In the genomic region with DNA sequence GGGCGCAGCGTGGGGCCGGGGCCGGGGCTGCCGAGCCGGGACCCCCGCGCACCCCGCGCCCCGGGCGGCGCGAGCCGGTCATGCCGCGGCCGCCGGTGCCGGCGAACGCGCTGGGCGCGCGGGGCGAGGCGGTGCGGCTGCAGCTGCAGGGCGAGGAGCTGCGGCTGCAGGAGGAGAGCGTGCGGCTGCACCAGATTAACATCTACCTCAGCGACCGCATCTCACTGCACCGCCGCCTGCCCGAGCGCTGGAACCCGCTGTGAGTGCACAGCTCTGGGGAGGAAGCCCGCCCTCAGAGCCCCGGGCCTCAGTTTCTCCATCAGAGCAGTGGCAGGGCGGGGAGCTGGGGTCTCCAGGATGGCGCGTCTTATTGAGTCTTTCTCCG, we compare ENCODE assay signal across 8 cellular contexts. TPM values are rescaled to one million over a fixed set of nuclear protein-coding genes. Genes with fewer than 3 reads are reported as not detected.
DNase-seq lines count a peak whose midpoint lies in the region; ATAC-seq, FAIRE-seq and TF ChIP-seq lines count a peak whose summit lies in the region.

No MANE protein-coding gene starts in this region.

- RAD21 ChIA-PET in GM12878 (lab: Charles Lee; ENCODE audit: unreplicated experiment): no interaction called here

- CTCF ChIA-PET in GM12878 (lab: Yijun Ruan, JAX): interaction anchor here (1.2 to 2.0 kb wide), 2 partner anchors 12 to 32 kb away, joined by 3 to 4 read pairs; no protein-coding TSS in a partner anchor

- TF ChIP-seq EP300 in GM12878 (IDR thresholded peaks at IDR 0.05; ENCODE audit: borderline replicate concordance in 1 of 2, control insufficient read depth in 1 of 2, low read depth in 2 of 2, low read length in 2 of 2): no peak

- peak; percentile 50 for ATAC-seq in GM12878
- ATAC-seq in HG03571 (IDR thresholded peaks at IDR 0.05; ENCODE audit: unreplicated experiment): no peak

- no peak overlapping the region for H3K27ac ChIP-seq in GM12878 (ENCODE audit: control insufficient read depth, insufficient read depth)
- H3K27ac ChIP-seq in liver (ENCODE audit: low read depth in 1 of 2, low read length in 2 of 2): no peak overlapping the region
- no peak overlapping the region for H3K27ac ChIP-seq in testis

- H3K27me3 ChIP-seq in GM12878 (replicated peaks in 1 of 2; ENCODE audit: control insufficient read depth in 2 of 2, insufficient read depth in 2 of 2, low read length in 1 of 2): peaks cover 2 to 3% of the 10 kb centered on the region in 2 experiments
- peaks cover 0 to 12% (median 2%) of the 10 kb centered on the region in 4 donors for H3K27me3 ChIP-seq in liver (ENCODE audit: control insufficient read depth in 4 of 4, insufficient read depth in 4 of 4, low read length in 3 of 4)
- no peaks in the 10 kb centered on the region for H3K27me3 ChIP-seq in testis

- H3K4me3 ChIP-seq in GM12878: peak overlapping the region; percentile 68; the same call in 1 of the 2 replicates
- peak overlapping the region in 2 of 3 donors; percentile 24 to 70 for H3K4me3 ChIP-seq in liver (ENCODE audit: low read depth in 1 of 3, low read length in 3 of 3)
- H3K4me3 ChIP-seq in testis: peak overlapping the region; percentile 26 to 47

- H3K9me3 ChIP-seq in GM12878 (replicated peaks; ENCODE audit: control insufficient read depth, insufficient read depth, low read length) (no peaks in the 10 kb centered on the region), liver (ENCODE audit: control insufficient read depth in 4 of 4, low read length in 3 of 4) (no peaks in the 10 kb centered on the region), testis (no peaks in the 10 kb centered on the region)

- TF ChIP-seq RAD21 in GM12878 (IDR thresholded peaks at IDR 0.05; ENCODE audit: insufficient read depth, low read depth, low read length) (no peak), liver (IDR thresholded peaks at IDR 0.05) (no peak)

- peak overlapping the region; percentile 77 for H3K4me2 ChIP-seq in GM12878 (ENCODE audit: control insufficient read depth, insufficient read depth)

- H3K4me1 ChIP-seq in GM12878 (ENCODE audit: control insufficient read depth, insufficient read depth, low read length) (0 out of 2 replicates have a peak, but pooled peaks cover 4% of the 10 kb centered on the region), liver (ENCODE audit: control insufficient read depth in 4 of 4, insufficient read depth in 4 of 4, low read length in 3 of 4) (peaks cover 3 to 6% (median 5%) of the 10 kb centered on the region in 4 donors), testis (no peaks in the 10 kb centered on the region)

- no peak for TF ChIP-seq POLR2A in GM12878 (IDR thresholded peaks at IDR 0.05; ENCODE audit: low read depth, low read length)
- TF ChIP-seq POLR2A in testis (IDR thresholded peaks at IDR 0.05): no peak

- peak; percentile 9 for DNase-seq in activated T-cell treated with anti-CD3 and anti-CD28 coated beads for 24 hours (ENCODE audit: low read depth)
- DNase-seq in activated T-cell treated with anti-CD3 and anti-CD28 coated beads, Interleukin-2, amount 50 U/mL, for 1 hour: no peak
- DNase-seq in NAMALWA (ENCODE audit: low spot score): peak; percentile 49
- DNase-seq in GM12878 (ENCODE audit: low read depth, low spot score): no peak
- DNase-seq in testis: no peak
- DNase-seq in NOMO-1 (lab: John Stamatoyannopoulos, UW; ENCODE audit: unreplicated experiment in 2 of 2): no peak

- peak overlapping the region; percentile 39; the same call in 1 of the 2 replicates for H3K9ac ChIP-seq in GM12878 (ENCODE audit: control insufficient read depth, insufficient read depth, low read length)
- no peak overlapping the region for H3K9ac ChIP-seq in liver (ENCODE audit: low read depth in 1 of 2, low read length in 2 of 2)

- FAIRE-seq in GM12878 (lab: Jason Lieb, UNC): no peak

- BruUV-seq in GM12878 (replicated peaks; lab: Mats Ljungman, UMichigan): no TSS peak

- WGBS in GM12878 (ENCODE audit: insufficient coverage, insufficient replicate concordance, low lambda C conversion rate, missing lambda C conversion rate): 0% methylated on average over 26 of the region's 46 CpGs
- WGBS in liver: 3% methylated on average over 46 of the region's 46 CpGs
- 0 to 1% methylated on average over 9 to 39 of the region's 46 CpGs for WGBS in testis, 2 donors

- H3K36me3 ChIP-seq in GM12878 (ENCODE audit: control insufficient read depth in 2 of 2, insufficient read depth in 2 of 2, low read length in 1 of 2) (no peaks in the 10 kb centered on the region), liver (ENCODE audit: control insufficient read depth in 4 of 4, insufficient read depth in 3 of 4, low read depth in 1 of 4, low read length in 3 of 4) (no peaks in the 10 kb centered on the region), testis (ENCODE audit: low read depth, missing control alignments) (no peaks in the 10 kb centered on the region)

- H3K79me2 ChIP-seq in GM12878 (ENCODE audit: control insufficient read depth, insufficient read depth, low read length): no peaks in the 10 kb centered on the region

- POLR2A ChIA-PET in GM12878 (lab: Charles Lee): no interaction called here

- intact Hi-C loops in GM12878 (cut with micrococcal nuclease; ENCODE audit: unreplicated experiment) (no loop called here), testis (cut with DNase I; ENCODE audit: low total_unique reads) (no loop called here)

- H2AFZ ChIP-seq in GM12878 (ENCODE audit: control insufficient read depth, low read depth, low read length): peak overlapping the region; percentile 69; the same call in 1 of the 2 replicates

- no peak for TF ChIP-seq CTCF in GM12878 (IDR thresholded peaks at IDR 0.05 in 2 of 3, conservative IDR thresholded peaks at IDR 0.05 in 1 of 3; ENCODE audit: control insufficient read depth in 2 of 3, extremely low read depth in 1 of 3, insufficient read depth in 1 of 3, low read depth in 3 of 3, low read length in 3 of 3)
- TF ChIP-seq CTCF in liver (IDR thresholded peaks at IDR 0.05; ENCODE audit: low read depth, low read length, missing input control): no peak
- no peak for TF ChIP-seq CTCF in testis (IDR thresholded peaks at IDR 0.05)

- no peaks in the 10 kb centered on the region for H4K20me1 ChIP-seq in GM12878 (ENCODE audit: control insufficient read depth, insufficient read depth)

- SMC1A ChIA-PET in GM12878 (lab: Charles Lee; ENCODE audit: uncharacterized antibody, unreplicated experiment): no interaction called here

- in situ Hi-C loops in GM12878 (cut with MboI): no loop called here

TF ChIP-seq in GM12878, 131 proteins besides CTCF, POLR2A, EP300 and RAD21 (continues in another document):
- TF ChIP-seq IKZF1 (conservative IDR thresholded peaks at IDR 0.05): no peak
- no peak for TF ChIP-seq HCFC1 (IDR thresholded peaks at IDR 0.05; ENCODE audit: low read length)
- TF ChIP-seq MYB (IDR thresholded peaks at IDR 0.05; ENCODE audit: borderline replicate concordance, low read depth, low read length): no peak
- TF ChIP-seq YY1 (IDR thresholded peaks at IDR 0.05; ENCODE audit: low read depth, low read length): 0 out of 2 replicates have a peak, but pooled peaks have one; percentile 2

TF ChIP-seq in liver, 16 proteins besides CTCF, POLR2A, EP300 and RAD21 (continues in another document):
- TF ChIP-seq, protein P1, sequence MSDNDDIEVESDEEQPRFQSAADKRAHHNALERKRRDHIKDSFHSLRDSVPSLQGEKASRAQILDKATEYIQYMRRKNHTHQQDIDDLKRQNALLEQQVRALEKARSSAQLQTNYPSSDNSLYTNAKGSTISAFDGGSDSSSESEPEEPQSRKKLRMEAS (IDR thresholded peaks at IDR 0.05): no peak
- TF ChIP-seq YY1 (IDR thresholded peaks at IDR 0.05) (no peak), JUND (IDR thresholded peaks at IDR 0.05) (no peak)

RNA-seq across cellular contexts. Expression of a gene that starts 0.3 kb away (rescaled TPM):
- total RNA-seq in GM12878 (2013; cell fraction: nucleolus; rRNA removed): 8.1 and 10.0 TPM in 2 replicates
- 5.0 and 5.3 TPM in 2 replicates for total RNA-seq in GM12878 (2014; rRNA removed)
- 3.5 and 3.8 TPM in 2 replicates for total RNA-seq in GM12878 (2014; rRNA removed; fragmentation: Illumina TruSeq; extraction: Trizol)
- 4.0 and 4.4 TPM in 2 replicates for total RNA-seq in GM12878 (2021)
- 1.3 TPM for polyA plus RNA-seq in GM12878 (2011; ENCODE audit: low read depth)
- 2.3 and 3.1 TPM in 2 replicates for polyA plus RNA-seq in GM12878 (2011; rRNA removed)
- polyA plus RNA-seq in GM12878 (2011; cell fraction: cytosol; rRNA removed): 1.0 and 1.1 TPM in 2 replicates
- 3.0 and 4.4 TPM in 2 replicates for polyA plus RNA-seq in GM12878 (2011; cell fraction: nucleus; rRNA removed)
- 1.4 and 2.1 TPM in 2 replicates for polyA plus RNA-seq in GM12878 (2012)
- polyA plus RNA-seq in GM12878 (2014; fragmentation: Illumina TruSeq; extraction: Trizol): 4.3 and 5.8 TPM in 2 replicates
- polyA plus RNA-seq in GM12878 (2014; fragmentation: Nextera tagmentation; extraction: Ambion mirVana): 1 to 10 TPM; 1.6 to 2.6 TPM
- 4.6 and 5.0 TPM in 2 replicates for polyA plus RNA-seq in GM12878 (2014; rRNA removed)
- polyA plus RNA-seq in GM12878 (2016; fragmentation: Nextera tagmentation; extraction: Ambion mirVana): under 1 TPM; 0.13 to 0.56 TPM
- polyA minus RNA-seq in GM12878 (2011; rRNA and poly(A)+ RNA removed): 0.62 and 1.0 TPM in 2 replicates
- 1.7 TPM in 1 of 2 replicates, not detected in the other for polyA minus RNA-seq in GM12878 (2011; cell fraction: cytosol; rRNA and poly(A)+ RNA removed)
- polyA minus RNA-seq in GM12878 (2011; cell fraction: nucleus; rRNA and poly(A)+ RNA removed): 0.36 and 0.67 TPM in 2 replicates
- 1 to 10 TPM in 1 of 2 donors, under 1 TPM in 1; 0.25 to 1.4 TPM for total RNA-seq in liver
- polyA plus RNA-seq in liver: under 1 TPM in 1 of 2 donors, not detected in 1; 0.16 TPM
- 1 to 10 TPM; 6.9 to 8.0 TPM for total RNA-seq in testis
- 7.5 TPM for polyA plus RNA-seq in testis (ENCODE audit: insufficient read depth, low read depth, low replicate concordance)

RNA-seq across cellular contexts. Expression of a gene that starts 11.4 kb away (rescaled TPM):
- total RNA-seq in GM12878 (2013; cell fraction: nucleolus; rRNA removed): 6.1 and 9.1 TPM in 2 replicates
- total RNA-seq in GM12878 (2014; rRNA removed) (7.2 and 8.9 TPM in 2 replicates), GM12878 (2014; rRNA removed; fragmentation: Illumina TruSeq; extraction: Trizol) (6.4 and 8.0 TPM in 2 replicates), GM12878 (2021) (16.2 and 16.3 TPM in 2 replicates), liver (1 to 10 TPM; 1.9 to 6.3 TPM), testis (10 to 100 TPM; 24.2 to 33.6 TPM)
- 1.6 TPM for polyA plus RNA-seq in GM12878 (2011; ENCODE audit: low read depth)
- polyA plus RNA-seq in GM12878 (2011; rRNA removed) (3.4 and 5.1 TPM in 2 replicates), GM12878 (2014; fragmentation: Illumina TruSeq; extraction: Trizol) (6.6 and 7.0 TPM in 2 replicates), GM12878 (2014; fragmentation: Nextera tagmentation; extraction: Ambion mirVana) (1 to 10 TPM; 2.3 to 3.0 TPM), GM12878 (2014; rRNA removed) (11.0 and 11.1 TPM in 2 replicates), GM12878 (2016; fragmentation: Nextera tagmentation; extraction: Ambion mirVana) (1 to 10 TPM; 2.0 to 5.2 TPM), liver (1 to 10 TPM; 2.3 to 3.5 TPM), testis (ENCODE audit: insufficient read depth, low read depth, low replicate concordance) (12.8 TPM)
- 5.9 and 8.9 TPM in 2 replicates for polyA plus RNA-seq in GM12878 (2011; cell fraction: cytosol; rRNA removed)
- 10.6 and 14.9 TPM in 2 replicates for polyA plus RNA-seq in GM12878 (2011; cell fraction: nucleus; rRNA removed)
- polyA plus RNA-seq in GM12878 (2012): 3.5 TPM in 2 replicates
- polyA minus RNA-seq in GM12878 (2011; rRNA and poly(A)+ RNA removed): 1.9 and 5.0 TPM in 2 replicates
- 2.4 and 2.9 TPM in 2 replicates for polyA minus RNA-seq in GM12878 (2011; cell fraction: cytosol; rRNA and poly(A)+ RNA removed)
- polyA minus RNA-seq in GM12878 (2011; cell fraction: nucleus; rRNA and poly(A)+ RNA removed): 2.9 and 4.8 TPM in 2 replicates

Comparison
In these comparisons a context has a peak if more than half of its experiments do, and no peak if none do; other contexts are left out.
1. DNase-seq: peak in activated T-cell treated with anti-CD3 and anti-CD28 coated beads for 24 hours (single experiment) and NAMALWA (single experiment); none in activated T-cell treated with anti-CD3 and anti-CD28 coated beads, Interleukin-2, amount 50 U/mL, for 1 hour (single experiment), GM12878 (single experiment), testis (single experiment) and NOMO-1 (0 of 2).
2. Peak in every context shown above with its lines, with median percentiles within 50 percentile points of each other: H3K4me3 ChIP-seq.